In the genomic region with DNA sequence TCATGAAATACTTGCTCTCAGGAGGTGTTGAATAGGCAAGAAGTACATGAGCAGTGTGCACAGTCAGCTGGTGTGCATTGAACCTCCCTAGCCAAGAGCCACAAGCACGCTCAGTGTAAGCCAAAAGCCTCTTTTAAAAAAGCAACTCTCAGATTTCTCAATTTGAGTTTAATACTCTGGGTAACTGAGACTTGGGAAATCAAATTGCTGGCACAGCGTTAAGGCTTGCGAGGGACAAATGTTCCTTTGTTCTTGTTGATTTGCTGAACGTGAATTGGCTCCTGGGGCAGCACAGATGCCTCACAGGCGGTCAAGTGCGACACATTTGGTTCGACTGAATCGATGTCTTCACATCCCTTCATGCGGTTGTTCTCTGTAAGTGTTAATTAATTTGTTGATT, we compare ENCODE assay signal across 19 cellular contexts. TPM values are rescaled to one million over a fixed set of nuclear protein-coding genes. Genes with fewer than 3 reads are reported as not detected.
DNase-seq lines count a peak whose midpoint lies in the region; ATAC-seq and TF ChIP-seq lines count a peak whose summit lies in the region.
"Had no signal": no experiment of that assay in that cellular context is flagged by ENCODE, and none has a peak within 500 bp of the region (broad histone marks: within the 10 kb centered on the region; RNA-seq: fewer than 3 reads in every experiment).

A gene (plus strand): TSS at position 202 of the 400 bp plus-strand sequence. CDS start 159 bp downstream, at position 361.

- H3K4me1 Mint-ChIP-seq in nephron = peaks cover 15% of the 10 kb centered on the region
- H3K4me1 Mint-ChIP-seq: activated naive CD4-positive, alpha-beta T cell treated with anti-CD3 and anti-CD28 coated beads, Interleukin-2, amount 50 U/mL, for 24 hours; central memory CD8-positive, alpha-beta T cell had no signal

- no peak within 1 kb of the TSS for H3K4me3 ChIP-seq in adipocyte (ENCODE audit: low read length)
- no peak within 1 kb of the TSS for H3K4me3 ChIP-seq in adrenal gland
- H3K4me3 ChIP-seq: Peyer's patch had no signal

- H3K36me3 Mint-ChIP-seq in nephron (ENCODE audit: low read depth) = no peaks in the 10 kb centered on the region
- H3K36me3 Mint-ChIP-seq: activated naive CD4-positive, alpha-beta T cell treated with anti-CD3 and anti-CD28 coated beads, Interleukin-2, amount 50 U/mL, for 24 hours had no signal

- no peak for TF ChIP-seq CTCF in nephron (IDR thresholded peaks at IDR 0.05; ENCODE audit: unreplicated experiment in 3 of 3)
- TF ChIP-seq CTCF in adrenal gland (IDR thresholded peaks at IDR 0.05) = no peak

- peaks cover 36% of the 10 kb centered on the region for H3K27me3 Mint-ChIP-seq in nephron (ENCODE audit: low read depth)

- intact Hi-C loops in adrenal gland (cut with DNase I) = no loop called here

- no peak within 1 kb of the TSS for H3K27ac ChIP-seq in adrenal gland
- H3K27ac ChIP-seq: Peyer's patch had no signal

- H3K36me3 ChIP-seq in adipocyte (ENCODE audit: control insufficient read depth, insufficient read depth, low read length, severe bottlenecking) (no peaks in the 10 kb centered on the region), adrenal gland (replicated peaks in 1 of 2) (no peaks in the 10 kb centered on the region)
- H3K36me3 ChIP-seq: Peyer's patch had no signal

- H3K9me3 ChIP-seq in adipocyte (ENCODE audit: control insufficient read depth, low read length) = no peaks in the 10 kb centered on the region
- no peaks in the 10 kb centered on the region for H3K9me3 ChIP-seq in adrenal gland (replicated peaks in 1 of 3)
- H3K9me3 ChIP-seq: Peyer's patch had no signal

- peak within 1 kb of the TSS; percentile 8 to 72 (median 59) for H3K27ac Mint-ChIP-seq in nephron
- H3K27ac Mint-ChIP-seq: activated naive CD4-positive, alpha-beta T cell treated with anti-CD3 and anti-CD28 coated beads, Interleukin-2, amount 50 U/mL, for 24 hours had no signal

- H3K4me1 ChIP-seq in adipocyte (ENCODE audit: control insufficient read depth, insufficient read depth, low read length) (peaks cover 42% of the 10 kb centered on the region), adrenal gland (replicated peaks in 1 of 2) (no peaks in the 10 kb centered on the region)
- H3K4me1 ChIP-seq: Peyer's patch had no signal

- H3K9ac ChIP-seq in adipocyte (ENCODE audit: low read length) = peak within 1 kb of the TSS; percentile 61

- no peaks in the 10 kb centered on the region for H3K9me3 Mint-ChIP-seq in nephron
- H3K9me3 Mint-ChIP-seq: activated naive CD4-positive, alpha-beta T cell treated with anti-CD3 and anti-CD28 coated beads, Interleukin-2, amount 50 U/mL, for 24 hours; central memory CD8-positive, alpha-beta T cell had no signal

- TF ChIP-seq POLR2A in adrenal gland (IDR thresholded peaks at IDR 0.05) = no peak

- ATAC-seq in GM21786 (IDR thresholded peaks at IDR 0.05; ENCODE audit: unreplicated experiment) = no peak

- WGBS in adrenal gland, 4 donors = 64 to 73% (median 67%) methylated on average over 9 of the region's 9 CpGs

- peak; percentile 49 for DNase-seq in AG20443 (ENCODE audit: low spot score)
- DNase-seq in adipocyte (ENCODE audit: low read depth) = peak; percentile 60
- peak; percentile 49 for DNase-seq in globus pallidus (ENCODE audit: low spot score)
- DNase-seq in adrenal gland = no peak
- no peak for DNase-seq in DMS53 (lab: John Stamatoyannopoulos, UW)
- DNase-seq in HUDEP-2 (lab: John Stamatoyannopoulos, UW; ENCODE audit: unreplicated experiment in 76 of 76) = no peak
- DNase-seq: activated CD4-positive, CD25-positive, alpha-beta regulatory T cell; COR-L47; NCI-H187 treated with DMSO at 0.1 percent for 48 hours; NCI-H69; Peyer's patch; stimulated activated CD4-positive, alpha-beta T cell treated with anti-CD3 and anti-CD28 coated beads, Interleukin-2, amount 100 ng/mL, for 24 hours; T-helper 1 cell; trophoblast cell had no signal

- H3K27me3 ChIP-seq in adipocyte (replicated peaks; ENCODE audit: control insufficient read depth, insufficient read depth, low read length) (peaks cover 21% of the 10 kb centered on the region), adrenal gland (peaks cover 5% of the 10 kb centered on the region)
- H3K27me3 ChIP-seq: Peyer's patch had no signal

- H3K4me3 Mint-ChIP-seq in nephron = no peak within 1 kb of the TSS
- H3K4me3 Mint-ChIP-seq: activated naive CD4-positive, alpha-beta T cell treated with anti-CD3 and anti-CD28 coated beads, Interleukin-2, amount 50 U/mL, for 24 hours; central memory CD8-positive, alpha-beta T cell had no signal

RNA-seq across cellular contexts. Expression of the gene that starts here (rescaled TPM):
- under 1 TPM in 1 of 8 donors, not detected in 7; 0.25 TPM for total RNA-seq in adrenal gland
- not detected for polyA plus RNA-seq in adrenal gland
- total RNA-seq: Peyer's patch had no signal
- polyA plus RNA-seq: keratinocyte had no signal

Comparison
In these comparisons a context has a peak if more than half of its experiments do, and no peak if none do; other contexts are left out.
1. DNase-seq: peak in AG20443 (single experiment), adipocyte (single experiment) and globus pallidus (single experiment); none in adrenal gland (0 of 7), DMS53 (single experiment) and HUDEP-2 (0 of 76).